In genomic region chr5:28831042-28831441, GRCh38 we compare ENCODE assay signal across 22 cellular contexts.
DNase-seq lines count a peak whose midpoint lies in the region; ATAC-seq, FAIRE-seq and TF ChIP-seq lines count a peak whose summit lies in the region.
"Had no signal": no experiment of that assay in that cellular context is flagged by ENCODE, and none has a peak within 500 bp of the region (broad histone marks: within the 10 kb centered on the region; RNA-seq: fewer than 3 reads in every experiment).

No MANE protein-coding gene starts in this region.

- peaks cover 24% of the 10 kb centered on the region for H3K9me3 ChIP-seq in HepG2 (ENCODE audit: low read length)
- H3K9me3 ChIP-seq in right lobe of liver: no peaks in the 10 kb centered on the region
- H3K9me3 ChIP-seq in PC-9 (ENCODE audit: insufficient read depth, low read depth): no peaks in the 10 kb centered on the region
- H3K9me3 ChIP-seq: A549; BLaER1 treated with 17β-estradiol and CSF1 and Interleukin-3, amounts not matched to agents 10 nM and 100 nM; Caco-2 had no signal

- no peak for ATAC-seq in HepG2
- no peak for ATAC-seq in right lobe of liver
- ATAC-seq in GM18519 (IDR thresholded peaks at IDR 0.05; ENCODE audit: low FRiP score, unreplicated experiment): no peak
- ATAC-seq: A549; CD8-positive, alpha-beta T cell had no signal

- TF ChIP-seq CTCF in HepG2 (CRISPR knock-in tag; IDR thresholded peaks at IDR 0.05) (no peak), right lobe of liver (IDR thresholded peaks at IDR 0.05) (no peak), PC-9 (conservative IDR thresholded peaks at IDR 0.05) (no peak), VCaP (conservative IDR thresholded peaks at IDR 0.05) (no peak), bronchial epithelial cell (IDR thresholded peaks at IDR 0.05; ENCODE audit: insufficient read depth, low read length, severe bottlenecking) (no peak)

- no peaks in the 10 kb centered on the region for H3K9me2 ChIP-seq in PC-9 (ENCODE audit: insufficient read depth)

- no peak for TF ChIP-seq POLR2A in HepG2 (IDR thresholded peaks at IDR 0.05; ENCODE audit: insufficient read depth in 1 of 2, low read depth in 2 of 2, low read length in 2 of 2)
- no peak for TF ChIP-seq POLR2A in right lobe of liver (IDR thresholded peaks at IDR 0.05)

- H3K27ac ChIP-seq in HepG2 (ENCODE audit: extremely low read length, insufficient read depth, low read length): no peak overlapping the region
- H3K27ac ChIP-seq in right lobe of liver: no peak overlapping the region
- no peak overlapping the region for H3K27ac ChIP-seq in PC-9
- H3K27ac ChIP-seq in VCaP: peak overlapping the region; percentile 85
- H3K27ac ChIP-seq: 22Rv1; A549; BLaER1 treated with 17β-estradiol and CSF1 and Interleukin-3, amounts not matched to agents 10 nM and 100 nM; C4-2B had no signal

- H3K4me3 ChIP-seq in HepG2 (replicated peaks in 1 of 3; ENCODE audit: insufficient read depth in 1 of 3, low read depth in 2 of 3, low read length in 3 of 3) (no peak overlapping the region), right lobe of liver (no peak overlapping the region), PC-9 (no peak overlapping the region), bronchial epithelial cell (ENCODE audit: low read depth, low read length) (no peak overlapping the region)
- H3K4me3 ChIP-seq: A549; BLaER1 treated with 17β-estradiol and CSF1 and Interleukin-3, amounts not matched to agents 10 nM and 100 nM had no signal

- FAIRE-seq in HepG2 (lab: Jason Lieb, UNC): no peak
- FAIRE-seq in bronchial epithelial cell (lab: Jason Lieb, UNC): peak; percentile 32
- FAIRE-seq: A549, D721Med, G401.6, GM12891 had no signal

- H3K4me2 ChIP-seq in HepG2 (ENCODE audit: low read depth, low read length): no peak overlapping the region
- H3K4me2 ChIP-seq in PC-9: no peak overlapping the region
- H3K4me2 ChIP-seq: A549; BLaER1 treated with 17β-estradiol and CSF1 and Interleukin-3, amounts not matched to agents 10 nM and 100 nM had no signal

- TF ChIP-seq EP300 in HepG2 (IDR thresholded peaks at IDR 0.05; ENCODE audit: low read depth in 2 of 2, low read length in 2 of 2): no peak
- no peak for TF ChIP-seq EP300 in HepG2 (CRISPR knock-in tag; IDR thresholded peaks at IDR 0.05; ENCODE audit: borderline replicate concordance)

- H3K27me3 ChIP-seq in HepG2 (ENCODE audit: control insufficient read depth in 1 of 2, insufficient read depth in 2 of 2, low read length in 2 of 2) (no peaks in the 10 kb centered on the region), right lobe of liver (no peaks in the 10 kb centered on the region), PC-9 (ENCODE audit: insufficient read depth, low read depth) (no peaks in the 10 kb centered on the region), bronchial epithelial cell (ENCODE audit: control insufficient read depth, insufficient read depth, low read length) (no peaks in the 10 kb centered on the region)
- H3K27me3 ChIP-seq: BLaER1 treated with 17β-estradiol and CSF1 and Interleukin-3, amounts not matched to agents 10 nM and 100 nM had no signal

- H3F3A ChIP-seq in PC-9 (ENCODE audit: insufficient read depth, low read depth): no peaks in the 10 kb centered on the region

- in situ Hi-C loops in HepG2 (cut with HindIII; ENCODE audit: extremely low pct_ligation_motif_present, low pct_unique_long_range_greater_than_20kb): no loop called here

- POLR2A ChIA-PET in HepG2 (lab: Yijun Ruan, JAX): no interaction called here
- POLR2A ChIA-PET in PC-9 (lab: Charles Lee; ENCODE audit: unreplicated experiment): no interaction called here

- TF ChIP-seq RAD21 in HepG2 (CRISPR knock-in tag; IDR thresholded peaks at IDR 0.05): no peak

- 0% methylated on average over 4 of the region's 4 CpGs for WGBS in HepG2 (ENCODE audit: low lambda C conversion rate)
- 60% methylated on average over 2 of the region's 4 CpGs for WGBS in right lobe of liver (ENCODE audit: insufficient coverage, low coverage, low lambda C conversion rate, missing lambda C conversion rate)

- H3K79me2 ChIP-seq in HepG2 (ENCODE audit: insufficient read depth, low read length): no peaks in the 10 kb centered on the region
- no peaks in the 10 kb centered on the region for H3K79me2 ChIP-seq in PC-9 (ENCODE audit: low read depth)

- H4K20me1 ChIP-seq in HepG2 (ENCODE audit: insufficient read depth, low read length): no peaks in the 10 kb centered on the region
- no peaks in the 10 kb centered on the region for H4K20me1 ChIP-seq in PC-9 (ENCODE audit: insufficient read depth)
- H4K20me1 ChIP-seq: BLaER1 treated with 17β-estradiol and CSF1 and Interleukin-3, amounts not matched to agents 10 nM and 100 nM had no signal

- H3K36me3 ChIP-seq in HepG2 (replicated peaks in 1 of 2; ENCODE audit: control insufficient read depth in 1 of 2, insufficient read depth in 2 of 2, low read length in 2 of 2) (no peaks in the 10 kb centered on the region), right lobe of liver (no peaks in the 10 kb centered on the region), PC-9 (ENCODE audit: low read depth) (no peaks in the 10 kb centered on the region), bronchial epithelial cell (ENCODE audit: control insufficient read depth, insufficient read depth, low read length) (no peaks in the 10 kb centered on the region)
- H3K36me3 ChIP-seq: BLaER1 treated with 17β-estradiol and CSF1 and Interleukin-3, amounts not matched to agents 10 nM and 100 nM had no signal

- intact Hi-C loops in HepG2 (cut with micrococcal nuclease; ENCODE audit: unreplicated experiment): no loop called here
- intact Hi-C loops in right lobe of liver (cut with DNase I): no loop called here
- intact Hi-C loops in PC-9 (cut with micrococcal nuclease; ENCODE audit: unreplicated experiment): no loop called here

- CTCF ChIA-PET in HepG2 (lab: Yijun Ruan, JAX; ENCODE audit: low intra/inter-chr PET ratio, low total read pairs) (no interaction called here), PC-9 (lab: Charles Lee) (no interaction called here)

- DNase-seq in HepG2 (ENCODE audit: low spot score) (no peak), right lobe of liver (no peak), PC-9 (no peak), bronchial epithelial cell (ENCODE audit: low read depth) (no peak), NCI-H2081 (lab: John Stamatoyannopoulos, UW) (no peak)
- DNase-seq in activated CD4-positive, alpha-beta T cell treated with anti-CD3 and anti-CD28 coated beads for 1 hour: no peak
- DNase-seq: AML-193; Caco-2; Calu3; CD4-positive, alpha-beta T cell; CD8-positive, alpha-beta T cell; DMS79 treated with DMSO at 0.1 percent for 48 hours; GF-D8 had no signal

- H3K9ac ChIP-seq in HepG2 (ENCODE audit: insufficient read depth, low read depth, low read length): no peak overlapping the region
- H3K9ac ChIP-seq: BLaER1 treated with 17β-estradiol and CSF1 and Interleukin-3, amounts not matched to agents 10 nM and 100 nM had no signal

- H3K4me1 ChIP-seq in HepG2 (ENCODE audit: insufficient read depth, low read length): no peaks in the 10 kb centered on the region
- no peaks in the 10 kb centered on the region for H3K4me1 ChIP-seq in right lobe of liver
- H3K4me1 ChIP-seq in PC-9 (replicated peaks; ENCODE audit: insufficient read depth): no peaks in the 10 kb centered on the region
- H3K4me1 ChIP-seq: A549; BLaER1 treated with 17β-estradiol and CSF1 and Interleukin-3, amounts not matched to agents 10 nM and 100 nM; Caco-2 had no signal

- H2AFZ ChIP-seq in HepG2 (ENCODE audit: low read length) (no peak overlapping the region), PC-9 (peak overlapping the region; percentile 19; the same call in 1 of the 2 replicates)

- BruUV-seq in HepG2 (replicated peaks; lab: Mats Ljungman, UMichigan) (no TSS peak), PC-9 (replicated peaks; lab: Mats Ljungman, UMichigan) (no TSS peak)

TF ChIP-seq in HepG2, 621 proteins besides CTCF, POLR2A, EP300 and RAD21 (continues in another document):
- peak; percentile 23; the same call in 1 of the 2 replicates for TF ChIP-seq CEBPB (IDR thresholded peaks at IDR 0.05; ENCODE audit: borderline replicate concordance, low read depth, low read length)
- no peak for TF ChIP-seq KLF13 (CRISPR knock-in tag; IDR thresholded peaks at IDR 0.05)
- TF ChIP-seq ATF7 (IDR thresholded peaks at IDR 0.05): 0 out of 2 replicates have a peak, but pooled peaks have one; percentile 34
- no peak for TF ChIP-seq ATF7 (CRISPR knock-in tag; IDR thresholded peaks at IDR 0.05)
- TF ChIP-seq, protein P1, sequence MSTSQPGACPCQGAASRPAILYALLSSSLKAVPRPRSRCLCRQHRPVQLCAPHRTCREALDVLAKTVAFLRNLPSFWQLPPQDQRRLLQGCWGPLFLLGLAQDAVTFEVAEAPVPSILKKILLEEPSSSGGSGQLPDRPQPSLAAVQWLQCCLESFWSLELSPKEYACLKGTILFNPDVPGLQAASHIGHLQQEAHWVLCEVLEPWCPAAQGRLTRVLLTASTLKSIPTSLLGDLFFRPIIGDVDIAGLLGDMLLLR (CRISPR knock-in tag; IDR thresholded peaks at IDR 0.05): no peak
- TF ChIP-seq, protein P2, sequence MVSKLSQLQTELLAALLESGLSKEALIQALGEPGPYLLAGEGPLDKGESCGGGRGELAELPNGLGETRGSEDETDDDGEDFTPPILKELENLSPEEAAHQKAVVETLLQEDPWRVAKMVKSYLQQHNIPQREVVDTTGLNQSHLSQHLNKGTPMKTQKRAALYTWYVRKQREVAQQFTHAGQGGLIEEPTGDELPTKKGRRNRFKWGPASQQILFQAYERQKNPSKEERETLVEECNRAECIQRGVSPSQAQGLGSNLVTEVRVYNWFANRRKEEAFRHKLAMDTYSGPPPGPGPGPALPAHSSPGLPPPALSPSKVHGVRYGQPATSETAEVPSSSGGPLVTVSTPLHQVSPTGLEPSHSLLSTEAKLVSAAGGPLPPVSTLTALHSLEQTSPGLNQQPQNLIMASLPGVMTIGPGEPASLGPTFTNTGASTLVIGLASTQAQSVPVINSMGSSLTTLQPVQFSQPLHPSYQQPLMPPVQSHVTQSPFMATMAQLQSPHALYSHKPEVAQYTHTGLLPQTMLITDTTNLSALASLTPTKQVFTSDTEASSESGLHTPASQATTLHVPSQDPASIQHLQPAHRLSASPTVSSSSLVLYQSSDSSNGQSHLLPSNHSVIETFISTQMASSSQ (IDR thresholded peaks at IDR 0.05; ENCODE audit: low read depth): no peak
- TF ChIP-seq, protein P2 (CRISPR knock-in tag; IDR thresholded peaks at IDR 0.05; ENCODE audit: borderline replicate concordance): no peak
